ENCODE assay signal across 8 cellular contexts in genomic region chr1:59292557-59292956, GRCh38. TPM values are rescaled to one million over a fixed set of nuclear protein-coding genes. Genes with fewer than 3 reads are reported as not detected.
DNase-seq lines count a peak whose midpoint lies in the region; ATAC-seq and TF ChIP-seq lines count a peak whose summit lies in the region.

No MANE protein-coding gene starts in this region.

- H3K27ac Mint-ChIP-seq in dendritic cell treated with granulocyte-macrophage colony-stimulating factor and Interleukin-4, amounts not matched to agents 40 ng/mL and 50 ng/mL, for 4 days, result peak overlapping the region; percentile 71
- peak overlapping the region in 5 of 6 donors; percentile 50 to 90 (median 69) for H3K27ac Mint-ChIP-seq in naive B cell
- H3K27ac Mint-ChIP-seq in activated CD8-positive, alpha-beta T cell treated with anti-CD3 and anti-CD28 coated beads, Interleukin-2, amount 10 ng/mL, durations not matched to agents 7 days and 5 days, result no peak overlapping the region

- ATAC-seq in naive B cell (ENCODE audit: low read depth in 2 of 2) (peak; percentile 29 to 31), GM19395 (IDR thresholded peaks at IDR 0.05; ENCODE audit: unreplicated experiment) (no peak), HG03565 (IDR thresholded peaks at IDR 0.05; ENCODE audit: unreplicated experiment) (no peak)
- ATAC-seq in activated CD8-positive, alpha-beta T cell treated with anti-CD3 and anti-CD28 coated beads, Interleukin-2, amount 10 ng/mL, durations not matched to agents 7 days and 5 days, result no peak

- no peak overlapping the region for H3K4me3 Mint-ChIP-seq in dendritic cell treated with granulocyte-macrophage colony-stimulating factor and Interleukin-4, amounts not matched to agents 40 ng/mL and 50 ng/mL, for 4 days
- peak overlapping the region in 5 of 8 donors; percentile 4 to 57 (median 21) for H3K4me3 Mint-ChIP-seq in naive B cell
- H3K4me3 Mint-ChIP-seq in activated CD8-positive, alpha-beta T cell treated with anti-CD3 and anti-CD28 coated beads, Interleukin-2, amount 10 ng/mL, durations not matched to agents 7 days and 5 days, result no peak overlapping the region

- no peaks in the 10 kb centered on the region for H3K9me3 Mint-ChIP-seq in dendritic cell treated with granulocyte-macrophage colony-stimulating factor and Interleukin-4, amounts not matched to agents 40 ng/mL and 50 ng/mL, for 4 days
- peaks cover 0 to 2% (median 0%) of the 10 kb centered on the region in 7 donors for H3K9me3 Mint-ChIP-seq in naive B cell
- H3K9me3 Mint-ChIP-seq in activated CD8-positive, alpha-beta T cell treated with anti-CD3 and anti-CD28 coated beads, Interleukin-2, amount 10 ng/mL, durations not matched to agents 7 days and 5 days (ENCODE audit: insufficient read depth), result no peaks in the 10 kb centered on the region

- H3K27me3 Mint-ChIP-seq in dendritic cell treated with granulocyte-macrophage colony-stimulating factor and Interleukin-4, amounts not matched to agents 40 ng/mL and 50 ng/mL, for 4 days, result no peaks in the 10 kb centered on the region
- H3K27me3 Mint-ChIP-seq in naive B cell, result no peaks in the 10 kb centered on the region
- no peaks in the 10 kb centered on the region for H3K27me3 Mint-ChIP-seq in activated CD8-positive, alpha-beta T cell treated with anti-CD3 and anti-CD28 coated beads, Interleukin-2, amount 10 ng/mL, durations not matched to agents 7 days and 5 days (ENCODE audit: low read depth)

- no peaks in the 10 kb centered on the region for H3K36me3 Mint-ChIP-seq in dendritic cell treated with granulocyte-macrophage colony-stimulating factor and Interleukin-4, amounts not matched to agents 40 ng/mL and 50 ng/mL, for 4 days (ENCODE audit: low read depth)
- no peaks in the 10 kb centered on the region for H3K36me3 Mint-ChIP-seq in naive B cell
- no peaks in the 10 kb centered on the region for H3K36me3 Mint-ChIP-seq in activated CD8-positive, alpha-beta T cell treated with anti-CD3 and anti-CD28 coated beads, Interleukin-2, amount 10 ng/mL, durations not matched to agents 7 days and 5 days (ENCODE audit: low read depth)

- no peak for TF ChIP-seq CTCF in GM10266 (IDR thresholded peaks at IDR 0.05; ENCODE audit: control insufficient read depth, insufficient read depth, low read depth, missing control alignments)

- DNase-seq in GM10266 (ENCODE audit: extremely low spot score) (peak; percentile 55), Kasumi-1 (lab: John Stamatoyannopoulos, UW) (peak; percentile 94 to 95), naive B cell (peak; percentile 44), cortex of kidney (lab: John Stamatoyannopoulos, UW) (no peak)
- no peak for DNase-seq in activated CD8-positive, alpha-beta T cell treated with anti-CD3 and anti-CD28 coated beads, Interleukin-2, amount 10 ng/mL, durations not matched to agents 7 days and 5 days

- CTCF ChIA-PET in activated CD8-positive, alpha-beta T cell treated with anti-CD3 and anti-CD28 coated beads, Interleukin-2, amount 10 ng/mL, durations not matched to agents 7 days and 5 days (lab: Charles Lee), result interaction anchor here (0.9 to 2.4 kb wide), 3 partner anchors 20 to 407 kb away, joined by 3 to 10 read pairs (median 3); no protein-coding TSS in a partner anchor

- intact Hi-C loops in dendritic cell treated with granulocyte-macrophage colony-stimulating factor and Interleukin-4, amounts not matched to agents 40 ng/mL and 50 ng/mL, for 4 days (cut with micrococcal nuclease), result loop anchor here (5.0 to 10.0 kb wide), 2 partner anchors 148 to 390 kb away; no protein-coding TSS in a partner anchor

- H3K4me1 Mint-ChIP-seq in dendritic cell treated with granulocyte-macrophage colony-stimulating factor and Interleukin-4, amounts not matched to agents 40 ng/mL and 50 ng/mL, for 4 days (ENCODE audit: low read depth), result peaks cover 58% of the 10 kb centered on the region
- H3K4me1 Mint-ChIP-seq in naive B cell, result peaks cover 24 to 49% (median 39%) of the 10 kb centered on the region in 3 donors
- H3K4me1 Mint-ChIP-seq in activated CD8-positive, alpha-beta T cell treated with anti-CD3 and anti-CD28 coated beads, Interleukin-2, amount 10 ng/mL, durations not matched to agents 7 days and 5 days (ENCODE audit: low read depth), result peaks cover 21% of the 10 kb centered on the region

- POLR2A ChIA-PET in activated CD8-positive, alpha-beta T cell treated with anti-CD3 and anti-CD28 coated beads, Interleukin-2, amount 10 ng/mL, durations not matched to agents 7 days and 5 days (lab: Charles Lee), result no interaction called here

RNA-seq across cellular contexts. Expression of gene FGGY, which starts 4.3 kb away (rescaled TPM):
- 10 to 100 TPM in 1 of 6 donors, 1 to 10 TPM in 5; 6.1 to 12.0 (median 7.3) TPM for polyA plus RNA-seq in naive B cell (ENCODE audit: low read depth in 6 of 6)
- 1 to 10 TPM; 8.5 to 9.4 TPM for total RNA-seq in activated CD8-positive, alpha-beta T cell treated with anti-CD3 and anti-CD28 coated beads, Interleukin-2, amount 10 ng/mL, durations not matched to agents 7 days and 5 days

Comparison
In these comparisons a context has a peak if more than half of its experiments do, and no peak if none do; other contexts are left out.
1. DNase-seq: peak in GM10266 (single experiment), Kasumi-1 (2 of 2) and naive B cell (single experiment); none in activated CD8-positive, alpha-beta T cell treated with anti-CD3 and anti-CD28 coated beads, Interleukin-2, amount 10 ng/mL, durations not matched to agents 7 days and 5 days (single experiment) and cortex of kidney (single experiment).
2. H3K4me3 Mint-ChIP-seq: peak in naive B cell (5 of 8); none in dendritic cell treated with granulocyte-macrophage colony-stimulating factor and Interleukin-4, amounts not matched to agents 40 ng/mL and 50 ng/mL, for 4 days (single experiment) and activated CD8-positive, alpha-beta T cell treated with anti-CD3 and anti-CD28 coated beads, Interleukin-2, amount 10 ng/mL, durations not matched to agents 7 days and 5 days (single experiment).
3. ATAC-seq: peak in naive B cell (2 of 2); none in GM19395 (single experiment), activated CD8-positive, alpha-beta T cell treated with anti-CD3 and anti-CD28 coated beads, Interleukin-2, amount 10 ng/mL, durations not matched to agents 7 days and 5 days (single experiment) and HG03565 (single experiment).